ENCODE assay signal across 19 cellular contexts in the genomic region with DNA sequence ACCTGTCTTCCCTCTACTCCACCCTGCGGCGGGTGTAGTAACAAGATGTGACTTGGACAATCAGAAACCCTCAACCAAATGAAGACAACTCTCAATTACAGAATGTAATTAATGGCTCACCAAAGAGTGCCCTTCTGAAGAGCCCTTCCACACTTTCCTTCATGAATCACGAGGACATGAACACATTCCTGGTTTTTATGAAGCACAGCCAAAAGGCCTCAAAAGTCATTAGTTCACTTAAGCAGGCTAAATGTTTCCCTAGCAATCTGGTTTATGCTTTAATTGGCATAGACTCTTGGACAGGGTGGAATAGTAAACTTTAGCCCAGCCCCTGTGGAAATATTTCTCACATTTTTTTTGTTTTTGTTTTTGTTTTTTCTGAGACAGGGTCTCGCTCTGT. TPM values are rescaled to one million over a fixed set of nuclear protein-coding genes. Genes with fewer than 3 reads are reported as not detected.
DNase-seq lines count a peak whose midpoint lies in the region; ATAC-seq and TF ChIP-seq lines count a peak whose summit lies in the region.
"Had no signal": no experiment of that assay in that cellular context is flagged by ENCODE, and none has a peak within 500 bp of the region (broad histone marks: within the 10 kb centered on the region; RNA-seq: fewer than 3 reads in every experiment).

No MANE protein-coding gene starts in this region.

- no peaks in the 10 kb centered on the region for H3K9me3 ChIP-seq in smooth muscle cell (replicated peaks; ENCODE audit: low read depth)
- H3K9me3 ChIP-seq: A549, Caco-2, HAP-1 had no signal

- H3K4me1 ChIP-seq in smooth muscle cell (ENCODE audit: low read depth), result peaks cover 18% of the 10 kb centered on the region
- H3K4me1 ChIP-seq: A549 had no signal

- H3K36me3 Mint-ChIP-seq in stimulated activated naive B cell treated with anti-CD40 and anti-IgM and Interleukin-4, amounts not matched to agents 10 μg/mL and 1 μg/mL and 100 μg/mL, for 72 hours, result no peaks in the 10 kb centered on the region

- TF ChIP-seq CTCF in epithelial cell of proximal tubule (conservative IDR thresholded peaks at IDR 0.05; ENCODE audit: low read depth, low read length) (no peak), retinal pigment epithelial cell (conservative IDR thresholded peaks at IDR 0.05; ENCODE audit: low read depth, low read length) (no peak), smooth muscle cell (IDR thresholded peaks at IDR 0.05; ENCODE audit: borderline replicate concordance, insufficient read depth, poor library complexity, severe bottlenecking) (no peak)

- no peak overlapping the region for H3K4me3 Mint-ChIP-seq in stimulated activated naive B cell treated with anti-CD40 and anti-IgM and Interleukin-4, amounts not matched to agents 10 μg/mL and 1 μg/mL and 100 μg/mL, for 72 hours
- H3K4me3 Mint-ChIP-seq: CD4-positive, alpha-beta T cell had no signal

- no peak overlapping the region for H2AFZ ChIP-seq in smooth muscle cell (ENCODE audit: low read depth)
- H2AFZ ChIP-seq: GM23248 had no signal

- H3K9ac ChIP-seq in smooth muscle cell (ENCODE audit: low read depth), result no peak overlapping the region
- H3K9ac ChIP-seq: GM23248 had no signal

- ATAC-seq in stimulated activated naive B cell treated with anti-CD40 and anti-IgM and Interleukin-4, amounts not matched to agents 10 μg/mL and 1 μg/mL and 100 μg/mL, for 72 hours (replicated peaks), result no peak
- ATAC-seq: A549, HepG2 had no signal

- H3K4me3 ChIP-seq in epithelial cell of proximal tubule (ENCODE audit: low read depth, low read length) (no peak overlapping the region), retinal pigment epithelial cell (ENCODE audit: low read length) (no peak overlapping the region), smooth muscle cell (no peak overlapping the region)
- H3K4me3 ChIP-seq: A549, GM23248, HAP-1 had no signal

- H3K36me3 ChIP-seq in smooth muscle cell (ENCODE audit: low read depth), result no peaks in the 10 kb centered on the region
- H3K36me3 ChIP-seq: HAP-1 had no signal

- no peaks in the 10 kb centered on the region for H3K27me3 ChIP-seq in smooth muscle cell (ENCODE audit: low read depth)

- intact Hi-C loops in cardiac septum (cut with DNase I), result no loop called here

- no peaks in the 10 kb centered on the region for H4K20me1 ChIP-seq in smooth muscle cell (ENCODE audit: low read depth)

- no peak overlapping the region for H3K27ac Mint-ChIP-seq in stimulated activated naive B cell treated with anti-CD40 and anti-IgM and Interleukin-4, amounts not matched to agents 10 μg/mL and 1 μg/mL and 100 μg/mL, for 72 hours
- H3K27ac Mint-ChIP-seq: CD4-positive, alpha-beta T cell had no signal

- no peaks in the 10 kb centered on the region for H3K9me3 Mint-ChIP-seq in stimulated activated naive B cell treated with anti-CD40 and anti-IgM and Interleukin-4, amounts not matched to agents 10 μg/mL and 1 μg/mL and 100 μg/mL, for 72 hours
- H3K9me3 Mint-ChIP-seq: CD4-positive, alpha-beta T cell had no signal

- peaks cover 6 to 10% of the 10 kb centered on the region in 2 donors for H3K27me3 Mint-ChIP-seq in stimulated activated naive B cell treated with anti-CD40 and anti-IgM and Interleukin-4, amounts not matched to agents 10 μg/mL and 1 μg/mL and 100 μg/mL, for 72 hours
- H3K27me3 Mint-ChIP-seq: CD4-positive, alpha-beta T cell had no signal

- peaks cover 0 to 1% of the 10 kb centered on the region in 2 donors for H3K4me1 Mint-ChIP-seq in stimulated activated naive B cell treated with anti-CD40 and anti-IgM and Interleukin-4, amounts not matched to agents 10 μg/mL and 1 μg/mL and 100 μg/mL, for 72 hours

- DNase-seq in NCI-H1417 (lab: John Stamatoyannopoulos, UW), result peak in 2 of 3 experiments; percentile 5 to 23
- no peak for DNase-seq in NCI-H1417 treated with DMSO at 0.1 percent for 48 hours (lab: John Stamatoyannopoulos, UW)
- DNase-seq in epithelial cell of proximal tubule (ENCODE audit: low read depth), result peak; percentile 47
- DNase-seq in left kidney (ENCODE audit: low read depth, low spot score), result peak; percentile 60
- peak; percentile 52 for DNase-seq in retinal pigment epithelial cell (ENCODE audit: low read depth)
- DNase-seq in smooth muscle cell (lab: John Stamatoyannopoulos, UW; ENCODE audit: unreplicated experiment), result no peak
- DNase-seq in cardiac septum (ENCODE audit: low spot score), result no peak
- DNase-seq in stimulated activated naive B cell treated with anti-CD40 and anti-IgM and Interleukin-4, amounts not matched to agents 10 μg/mL and 1 μg/mL and 100 μg/mL, for 72 hours, result no peak
- DNase-seq: AML-193; Caco-2; CD4-positive, alpha-beta T cell; GF-D8; GM23248 had no signal

- no peak overlapping the region for H3K27ac ChIP-seq in smooth muscle cell (ENCODE audit: low read depth)
- H3K27ac ChIP-seq: 22Rv1, A549, C4-2B, GM23248 had no signal

- no peak overlapping the region for H3K4me2 ChIP-seq in smooth muscle cell
- H3K4me2 ChIP-seq: A549 had no signal

- H3K79me2 ChIP-seq in smooth muscle cell (ENCODE audit: low read depth), result no peaks in the 10 kb centered on the region

- 92% methylated on average over 4 of the region's 4 CpGs for WGBS in smooth muscle cell (ENCODE audit: low lambda C conversion rate)

- H3F3A ChIP-seq in smooth muscle cell (ENCODE audit: low read depth), result peaks cover 9% of the 10 kb centered on the region

RNA-seq across cellular contexts. Expression of a gene that starts 20.5 kb away (rescaled TPM):
- 0.58 TPM in 1 of 2 replicates, not detected in the other for total RNA-seq in epithelial cell of proximal tubule
- 0.31 TPM in 1 of 2 replicates, not detected in the other for total RNA-seq in smooth muscle cell
- 0.43 and 1.0 TPM in 2 replicates for polyA plus RNA-seq in smooth muscle cell
- 6.7 TPM for total RNA-seq in cardiac septum
- total RNA-seq: Caco-2, GM23248, H4, HepG2 had no signal

RNA-seq across cellular contexts. Expression of a gene that starts 55.9 kb away (rescaled TPM):
- total RNA-seq in epithelial cell of proximal tubule (26.6 and 76.6 TPM in 2 replicates), smooth muscle cell (49.3 and 57.6 TPM in 2 replicates), cardiac septum (24.9 TPM)
- 34.6 and 45.4 TPM in 2 replicates for polyA plus RNA-seq in smooth muscle cell

Comparison
In these comparisons a context has a peak if more than half of its experiments do, and no peak if none do; other contexts are left out.
1. DNase-seq: peak in NCI-H1417 (2 of 3), epithelial cell of proximal tubule (single experiment), left kidney (single experiment) and retinal pigment epithelial cell (single experiment); none in NCI-H1417 treated with DMSO at 0.1 percent for 48 hours (single experiment), smooth muscle cell (single experiment), cardiac septum (single experiment) and stimulated activated naive B cell treated with anti-CD40 and anti-IgM and Interleukin-4, amounts not matched to agents 10 μg/mL and 1 μg/mL and 100 μg/mL, for 72 hours (single experiment).